ENCODE assay signal across 2 cellular contexts in genomic region chr11:110090466-110091026, GRCh38.
TF ChIP-seq lines count a peak whose summit lies in the region.

No MANE protein-coding gene starts in this region.

TF ChIP-seq in IMR-90, 13 proteins besides CTCF, POLR2A, EP300 and RAD21:
- no peak for TF ChIP-seq NFE2L2 (IDR thresholded peaks at IDR 0.05; ENCODE audit: low read depth, low read length)
- TF ChIP-seq RFX5 (IDR thresholded peaks at IDR 0.05; ENCODE audit: low read depth, low read length), result no peak
- no peak for TF ChIP-seq MXI1 (IDR thresholded peaks at IDR 0.05; ENCODE audit: borderline replicate concordance, low read depth, low read length)

TF ChIP-seq in GM12878, 131 proteins besides CTCF, POLR2A, EP300 and RAD21:
- TF ChIP-seq IKZF1 (conservative IDR thresholded peaks at IDR 0.05) (0 out of 2 replicates have a peak, but pooled peaks have one; percentile 7), MLLT1 (IDR thresholded peaks at IDR 0.05) (peak; percentile 82; the same call in 1 of the 2 replicates), JUNB (IDR thresholded peaks at IDR 0.05) (0 out of 2 replicates have a peak, but pooled peaks have one; percentile 20), ZNF207 (IDR thresholded peaks at IDR 0.05; ENCODE audit: borderline replicate concordance) (no peak)
